Comparison of ENCODE assay signal across 8 cellular contexts in genomic region chr17:37405522-37405921, GRCh38. TPM values are rescaled to one million over a fixed set of nuclear protein-coding genes. Genes with fewer than 3 reads are reported as not detected.
DNase-seq lines count a peak whose midpoint lies in the region; FAIRE-seq and TF ChIP-seq lines count a peak whose summit lies in the region.
"Not testable (repeated sequence)": the region's sequence is repeated elsewhere in the genome, so short reads cannot be mapped to it uniquely, and the experiment has no call there.

No MANE protein-coding gene starts in this region.

- not testable (repeated sequence) for H3K36me3 ChIP-seq in CD4-positive, alpha-beta memory T cell (ENCODE audit: insufficient read depth, low read length); HUES6 (ENCODE audit: control insufficient read depth, insufficient read depth, low read length); SU-DHL-6 (ENCODE audit: low read length); H1 (ENCODE audit: control insufficient read depth in 2 of 4, insufficient read depth in 4 of 4, low read length in 3 of 4); neuron (ENCODE audit: insufficient read depth, low read length); tibial artery

- not testable (repeated sequence) for H3K9me3 Mint-ChIP-seq in CD4-positive, alpha-beta memory T cell; activated naive CD8-positive, alpha-beta T cell (ENCODE audit: low read depth)

- H3K14ac ChIP-seq in H1 (ENCODE audit: insufficient read length): not testable (repeated sequence)

- H4K5ac ChIP-seq in H1 (ENCODE audit: insufficient read length, low read depth, low read length): not testable (repeated sequence)

- TF ChIP-seq RAD21 in H1 (IDR thresholded peaks at IDR 0.05 in 1 of 2, conservative IDR thresholded peaks at IDR 0.05 in 1 of 2; ENCODE audit: low read depth in 2 of 2, low read length in 2 of 2): not testable (repeated sequence)

- TF ChIP-seq CTCF in SU-DHL-6 (IDR thresholded peaks at IDR 0.05; ENCODE audit: insufficient read depth, low read length, poor library complexity, severe bottlenecking); H1 (IDR thresholded peaks at IDR 0.05; ENCODE audit: control extremely low read depth in 1 of 3, insufficient read depth in 1 of 3, low read depth in 1 of 3, low read length in 3 of 3); tibial artery (IDR thresholded peaks at IDR 0.05): not testable (repeated sequence)

- not testable (repeated sequence) for TF ChIP-seq EP300 in H1 (IDR thresholded peaks at IDR 0.05; ENCODE audit: borderline replicate concordance in 1 of 2, low read depth in 2 of 2, low read length in 2 of 2)

- H4K8ac ChIP-seq in H1 (ENCODE audit: extremely low read depth, insufficient read depth, low read length): not testable (repeated sequence)

- CTCF ChIA-PET in CD4-positive, alpha-beta memory T cell (lab: Charles Lee; ENCODE audit: partially characterized antibody): interaction anchor here (1.2 kb wide), 1 partner anchor 32 kb away, joined by 3 read pairs; no protein-coding TSS in a partner anchor
- CTCF ChIA-PET in H1 (lab: Charles Lee; ENCODE audit: partially characterized antibody): interaction anchor here (0.6 to 1.5 kb wide), 3 partner anchors 32 to 417 kb away, joined by 3 to 9 read pairs (median 3); no protein-coding TSS in a partner anchor

- H3K4ac ChIP-seq in H1 (replicated peaks; ENCODE audit: insufficient read length, low read depth, low read length): not testable (repeated sequence)

- not testable (repeated sequence) for H3K23me2 ChIP-seq in H1 (ENCODE audit: low read depth, low read length)

- not testable (repeated sequence) for H3K9me3 ChIP-seq in CD4-positive, alpha-beta memory T cell (ENCODE audit: control insufficient read depth in 1 of 2, low read length in 2 of 2); HUES6 (ENCODE audit: control insufficient read depth, insufficient read depth, low read depth, low read length); SU-DHL-6 (ENCODE audit: insufficient read depth, low read length); H1 (ENCODE audit: insufficient read depth in 2 of 2, low read depth in 1 of 2, low read length in 1 of 2); iPS-18c (ENCODE audit: control insufficient read depth, insufficient read depth, low read length); neuron (ENCODE audit: low read length); tibial artery

- not testable (repeated sequence) for H3K4me3 ChIP-seq in CD4-positive, alpha-beta memory T cell (ENCODE audit: low read length in 2 of 2)
- H3K4me3 ChIP-seq in HUES6 (ENCODE audit: low read depth, low read length) (peak overlapping the region; percentile 86), SU-DHL-6 (ENCODE audit: insufficient read depth, low read length, poor library complexity, severe bottlenecking) (peak overlapping the region; percentile 99), H1 (ENCODE audit: extremely low read depth in 1 of 4, insufficient read depth in 2 of 4, low read depth in 3 of 4, low read length in 4 of 4) (peak overlapping the region; percentile 87 to 93 (median 91); a peak in 7 of 8 replicates), iPS-18c (ENCODE audit: insufficient read depth, low read depth, low read length) (0 out of 2 replicates have a peak overlapping the region, but pooled peaks have one; percentile 96), neuron (ENCODE audit: low read length) (peak overlapping the region; percentile 63), tibial artery (peak overlapping the region; percentile 76 to 82)

- not testable (repeated sequence) for H2BK12ac ChIP-seq in H1 (ENCODE audit: low read depth, low read length)

- peak overlapping the region; percentile 92 to 99 (median 96) for H3K4me3 Mint-ChIP-seq in CD4-positive, alpha-beta memory T cell
- peak overlapping the region; percentile 99 for H3K4me3 Mint-ChIP-seq in activated naive CD8-positive, alpha-beta T cell

- H3K4me1 Mint-ChIP-seq in CD4-positive, alpha-beta memory T cell: peaks cover 21 to 45% (median 33%) of the 10 kb centered on the region in 4 donors
- peaks cover 42% of the 10 kb centered on the region for H3K4me1 Mint-ChIP-seq in activated naive CD8-positive, alpha-beta T cell (ENCODE audit: low read depth)

- H3K4me1 ChIP-seq in CD4-positive, alpha-beta memory T cell (ENCODE audit: insufficient read depth, low read length): peaks cover 25% of the 10 kb centered on the region
- H3K4me1 ChIP-seq in HUES6 (ENCODE audit: control insufficient read depth, insufficient read depth, low read length); H1 (replicated peaks in 1 of 4; ENCODE audit: control insufficient read depth in 3 of 4, insufficient read depth in 4 of 4, low read length in 3 of 4); neuron (ENCODE audit: insufficient read depth, low read length): not testable (repeated sequence)
- H3K4me1 ChIP-seq in tibial artery: peaks cover 0 to 23% (median 12%) of the 10 kb centered on the region in 4 donors

- not testable (repeated sequence) for DNase-seq in CD4-positive, alpha-beta memory T cell; H1 (ENCODE audit: low read depth in 1 of 2, low spot score in 2 of 2); tibial artery

- intact Hi-C loops in CD4-positive, alpha-beta memory T cell (cut with micrococcal nuclease): not testable (repeated sequence)
- intact Hi-C loops in tibial artery (cut with DNase I; ENCODE audit: low total_unique reads): loop anchor here (5.0 kb wide), 1 partner anchor 48 kb away; no protein-coding TSS in a partner anchor

- TF ChIP-seq POLR2A in H1 (IDR thresholded peaks at IDR 0.05; ENCODE audit: control extremely low read depth in 1 of 2, low read depth in 2 of 2, low read length in 2 of 2): not testable (repeated sequence)

- H3K36me3 Mint-ChIP-seq in CD4-positive, alpha-beta memory T cell: peaks cover under 1 to 11% of the 10 kb centered on the region in 2 donors
- not testable (repeated sequence) for H3K36me3 Mint-ChIP-seq in activated naive CD8-positive, alpha-beta T cell

- H3K56ac ChIP-seq in H1 (replicated peaks; ENCODE audit: insufficient read length, low read depth, low read length): not testable (repeated sequence)

- 77% methylated on average over 14 of the region's 14 CpGs; no CpG with 5 or more reads in 1 of the 2 experiments for WGBS in H1 (ENCODE audit: extremely low coverage in 1 of 2, insufficient coverage in 1 of 2, insufficient read length in 1 of 2, insufficient replicate concordance in 2 of 2, low coverage in 1 of 2, low lambda C conversion rate in 2 of 2, missing lambda C conversion rate in 1 of 2), 2 experiments

- not testable (repeated sequence) for H4K20me1 ChIP-seq in SU-DHL-6 (ENCODE audit: low read depth, low read length); H1 (replicated peaks in 1 of 2; ENCODE audit: control insufficient read depth in 1 of 2, insufficient read depth in 2 of 2, low read length in 2 of 2)

- not testable (repeated sequence) for H2AFZ ChIP-seq in SU-DHL-6 (ENCODE audit: low read depth, low read length, severe bottlenecking); H1 (ENCODE audit: low read length); neuron (ENCODE audit: low read depth, low read length)

- H2BK20ac ChIP-seq in H1 (ENCODE audit: low read length): not testable (repeated sequence)

- not testable (repeated sequence) for H2BK15ac ChIP-seq in H1 (ENCODE audit: low read length)

- H2BK5ac ChIP-seq in H1 (ENCODE audit: low read depth, low read length): not testable (repeated sequence)

- not testable (repeated sequence) for H3K79me1 ChIP-seq in H1 (ENCODE audit: low read depth, low read length)

- H3K23ac ChIP-seq in H1 (ENCODE audit: insufficient read length): not testable (repeated sequence)

- H3K27ac Mint-ChIP-seq in CD4-positive, alpha-beta memory T cell: peak overlapping the region in 5 of 7 donors; percentile 15 to 94 (median 93)
- peak overlapping the region; percentile 18 for H3K27ac Mint-ChIP-seq in activated naive CD8-positive, alpha-beta T cell

- POLR2A ChIA-PET in CD4-positive, alpha-beta memory T cell (lab: Charles Lee; ENCODE audit: partially characterized antibody): not testable (repeated sequence)
- POLR2A ChIA-PET in H1 (lab: Charles Lee; ENCODE audit: partially characterized antibody): interaction anchor here (0.6 kb wide), 1 partner anchor 54 kb away, joined by 4 read pairs; no protein-coding TSS in a partner anchor

- H2BK120ac ChIP-seq in H1 (replicated peaks; ENCODE audit: low read depth, low read length): not testable (repeated sequence)

- H3K27me3 Mint-ChIP-seq in CD4-positive, alpha-beta memory T cell; activated naive CD8-positive, alpha-beta T cell: not testable (repeated sequence)

- FAIRE-seq in H1 (lab: Jason Lieb, UNC): not testable (repeated sequence)

- H3K27me3 ChIP-seq in CD4-positive, alpha-beta memory T cell (ENCODE audit: insufficient read depth, low read length); HUES6 (ENCODE audit: control insufficient read depth, insufficient read depth, low read length); SU-DHL-6 (ENCODE audit: low read length); H1 (replicated peaks in 1 of 4; ENCODE audit: control insufficient read depth in 3 of 4, extremely low read depth in 1 of 4, insufficient read depth in 3 of 4, low read length in 3 of 4); neuron (ENCODE audit: insufficient read depth, low read length); tibial artery: not testable (repeated sequence)

- H3K79me2 ChIP-seq in SU-DHL-6 (ENCODE audit: insufficient read depth, low read length) (peaks cover 61% of the 10 kb centered on the region), H1 (ENCODE audit: control insufficient read depth in 1 of 2, insufficient read depth in 2 of 2, low read length in 2 of 2) (peaks cover 0 to 12% of the 10 kb centered on the region in 2 experiments; a peak in 1 of 4 replicates)

- peak overlapping the region; percentile 66 for H3K27ac ChIP-seq in CD4-positive, alpha-beta memory T cell (ENCODE audit: low read depth, low read length)
- not testable (repeated sequence) for H3K27ac ChIP-seq in HUES6 (ENCODE audit: low read depth, low read length); SU-DHL-6 (ENCODE audit: low read depth, low read length); H1 (ENCODE audit: low read depth, low read length)
- peak overlapping the region in 1 of 2 donors; percentile 94 for H3K27ac ChIP-seq in tibial artery

- H3K9ac ChIP-seq in HUES6 (ENCODE audit: low read length); H1 (replicated peaks in 1 of 4; ENCODE audit: extremely low read depth in 1 of 4, low read depth in 3 of 4, low read length in 3 of 4): not testable (repeated sequence)
- H3K9ac ChIP-seq in SU-DHL-6 (ENCODE audit: low read length): peak overlapping the region; percentile 100

- H2AK5ac ChIP-seq in H1 (ENCODE audit: low read depth, low read length): not testable (repeated sequence)

- H3F3A ChIP-seq in SU-DHL-6 (ENCODE audit: insufficient read depth): not testable (repeated sequence)

- H4K91ac ChIP-seq in H1 (replicated peaks; ENCODE audit: insufficient read length, low read length): not testable (repeated sequence)

- not testable (repeated sequence) for H3K18ac ChIP-seq in H1 (ENCODE audit: extremely low read depth, low read length)

- H3K9me2 ChIP-seq in SU-DHL-6 (replicated peaks; ENCODE audit: insufficient read depth, low read length): not testable (repeated sequence)

- H3K4me2 ChIP-seq in SU-DHL-6 (ENCODE audit: low read depth, low read length, poor library complexity, severe bottlenecking) (peak overlapping the region; percentile 99), H1 (ENCODE audit: insufficient read depth in 1 of 2, low read depth in 2 of 2, low read length in 2 of 2) (peak overlapping the region; percentile 82 to 96)

RNA-seq across cellular contexts. Expression of gene ACACA, which starts 1.1 kb away (rescaled TPM):
- total RNA-seq in CD4-positive, alpha-beta memory T cell: 10 to 100 TPM; 13.0 to 15.2 TPM
- polyA plus RNA-seq in CD4-positive, alpha-beta memory T cell: 1 to 10 TPM; 4.8 to 7.2 TPM
- 160 and 171 TPM in 2 replicates for total RNA-seq in H1 (2021; fragmentation: NEBNext Ultra II Directional; extraction: Animal tissue kit (Norgen Biotek cat#: 25700))
- polyA plus RNA-seq in H1 (2011; rRNA removed): 64.0 and 74.0 TPM in 2 replicates
- polyA plus RNA-seq in H1 (2011; cell fraction: cytosol; rRNA removed): 69.4 TPM
- 108 TPM for polyA plus RNA-seq in H1 (2011; cell fraction: nucleus; rRNA removed)
- 81.4 to 104 TPM (median 89.5 TPM) in 4 replicates for polyA plus RNA-seq in H1 (2012, experiment 1 of 2)
- polyA plus RNA-seq in H1 (2012, experiment 2 of 2): 12.2 TPM
- polyA plus RNA-seq in H1 (2013, experiment 1 of 2): 40.9 TPM
- 40.4 TPM for polyA plus RNA-seq in H1 (2013, experiment 2 of 2)
- polyA minus RNA-seq in H1 (2011; rRNA and poly(A)+ RNA removed): 334 and 383 TPM in 2 replicates
- polyA minus RNA-seq in H1 (2011; cell fraction: cytosol; rRNA and poly(A)+ RNA removed): 216 TPM
- polyA minus RNA-seq in H1 (2011; cell fraction: nucleus; rRNA and poly(A)+ RNA removed): 428 TPM

RNA-seq across cellular contexts. Expression of gene TADA2A, which starts 1.2 kb away (rescaled TPM):
- total RNA-seq in CD4-positive, alpha-beta memory T cell: 10 to 100 TPM; 27.3 to 35.7 TPM
- polyA plus RNA-seq in CD4-positive, alpha-beta memory T cell: 10 to 100 TPM in 1 of 2 donors, 1 to 10 TPM in 1; 2.8 to 13.2 TPM
- 18.2 and 18.5 TPM in 2 replicates for total RNA-seq in H1 (2021; fragmentation: NEBNext Ultra II Directional; extraction: Animal tissue kit (Norgen Biotek cat#: 25700))
- polyA plus RNA-seq in H1 (2011; rRNA removed): 4.7 and 8.4 TPM in 2 replicates
- polyA plus RNA-seq in H1 (2011; cell fraction: cytosol; rRNA removed): 10.1 TPM
- 15.4 TPM for polyA plus RNA-seq in H1 (2011; cell fraction: nucleus; rRNA removed)
- 12.9 to 19.6 TPM (median 14.9 TPM) in 4 replicates for polyA plus RNA-seq in H1 (2012, experiment 1 of 2)
- polyA plus RNA-seq in H1 (2012, experiment 2 of 2): 7.0 TPM
- 14.3 TPM for polyA plus RNA-seq in H1 (2013, experiment 1 of 2)
- polyA plus RNA-seq in H1 (2013, experiment 2 of 2): 15.0 TPM
- polyA minus RNA-seq in H1 (2011; rRNA and poly(A)+ RNA removed): 37.6 and 43.3 TPM in 2 replicates
- polyA minus RNA-seq in H1 (2011; cell fraction: cytosol; rRNA and poly(A)+ RNA removed): 9.5 TPM
- polyA minus RNA-seq in H1 (2011; cell fraction: nucleus; rRNA and poly(A)+ RNA removed): 29.8 TPM

RNA-seq across cellular contexts. Expression of gene C17orf78, which starts 29.7 kb away (rescaled TPM):
- not detected for total RNA-seq in CD4-positive, alpha-beta memory T cell
- not detected for polyA plus RNA-seq in CD4-positive, alpha-beta memory T cell
- not detected in 2 replicates for total RNA-seq in H1 (2021; fragmentation: NEBNext Ultra II Directional; extraction: Animal tissue kit (Norgen Biotek cat#: 25700))
- not detected in 2 replicates for polyA plus RNA-seq in H1 (2011; rRNA removed)
- polyA plus RNA-seq in H1 (2011; cell fraction: cytosol; rRNA removed): not detected
- polyA plus RNA-seq in H1 (2011; cell fraction: nucleus; rRNA removed): not detected
- polyA plus RNA-seq in H1 (2012, experiment 1 of 2): not detected in 4 replicates
- polyA plus RNA-seq in H1 (2012, experiment 2 of 2): not detected
- not detected for polyA plus RNA-seq in H1 (2013, experiment 1 of 2)
- polyA plus RNA-seq in H1 (2013, experiment 2 of 2): not detected
- polyA minus RNA-seq in H1 (2011; rRNA and poly(A)+ RNA removed): not detected in 2 replicates
- not detected for polyA minus RNA-seq in H1 (2011; cell fraction: cytosol; rRNA and poly(A)+ RNA removed)
- not detected for polyA minus RNA-seq in H1 (2011; cell fraction: nucleus; rRNA and poly(A)+ RNA removed)
